In the genomic region with DNA sequence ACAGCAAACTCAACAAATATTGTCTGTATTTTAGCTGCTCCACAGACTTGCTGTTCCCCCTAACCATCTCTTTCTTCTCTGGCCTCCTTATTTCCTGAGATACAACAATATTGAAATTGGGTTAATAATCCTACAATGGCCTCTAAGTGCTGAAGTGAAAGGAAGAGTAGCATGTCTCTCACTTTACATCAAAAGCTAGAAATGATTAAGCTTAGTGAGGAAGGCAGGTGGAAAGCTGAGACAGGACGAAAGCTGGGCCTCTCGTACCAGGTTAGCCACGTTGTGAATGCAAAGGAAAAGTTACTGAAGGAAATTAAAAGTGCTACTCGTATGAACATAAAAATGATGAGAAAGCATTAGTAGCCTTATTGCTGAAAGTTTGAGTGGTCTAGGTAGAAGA, we compare ENCODE assay signal across 10 cellular contexts.
DNase-seq lines count a peak whose midpoint lies in the region; ATAC-seq and TF ChIP-seq lines count a peak whose summit lies in the region.
"Had no signal": no experiment of that assay in that cellular context is flagged by ENCODE, and none has a peak within 500 bp of the region (broad histone marks: within the 10 kb centered on the region; RNA-seq: fewer than 3 reads in every experiment).

No MANE protein-coding gene starts in this region.

- H3K27me3 Mint-ChIP-seq in activated T-cell treated with anti-CD3 and anti-CD28 coated beads, Interleukin-2, amount 50 U/mL, for 4 hours (ENCODE audit: low read depth), result no peaks in the 10 kb centered on the region
- no peaks in the 10 kb centered on the region for H3K27me3 Mint-ChIP-seq in nephron (ENCODE audit: low read depth)

- no peak for DNase-seq in activated T-cell treated with anti-CD3 and anti-CD28 coated beads, Interleukin-2, amount 50 U/mL, for 4 hours
- DNase-seq in activated T-cell treated with anti-CD3 and anti-CD28 coated beads for 4 hours (no peak), NCI-H345 treated with DMSO at 0.1 percent for 48 hours (lab: John Stamatoyannopoulos, UW; ENCODE audit: unreplicated experiment) (no peak)
- no peak for DNase-seq in stimulated activated CD8-positive, alpha-beta memory T cell treated with anti-CD3 and anti-CD28 coated beads, Interleukin-4, amount 100 ng/mL, for 48 hours
- DNase-seq: heart right ventricle had no signal

- H3K4me3 Mint-ChIP-seq in activated T-cell treated with anti-CD3 and anti-CD28 coated beads, Interleukin-2, amount 50 U/mL, for 4 hours, result no peak overlapping the region
- H3K4me3 Mint-ChIP-seq in nephron, result no peak overlapping the region

- peaks cover 42% of the 10 kb centered on the region for H3K36me3 Mint-ChIP-seq in activated T-cell treated with anti-CD3 and anti-CD28 coated beads, Interleukin-2, amount 50 U/mL, for 4 hours (ENCODE audit: insufficient read depth)
- peaks cover 39% of the 10 kb centered on the region for H3K36me3 Mint-ChIP-seq in nephron (ENCODE audit: low read depth)

- peak overlapping the region; percentile 6 to 81 (median 22) for H3K27ac Mint-ChIP-seq in nephron

- ATAC-seq in activated T-cell treated with anti-CD3 and anti-CD28 coated beads, Interleukin-2, amount 50 U/mL, for 4 hours, result peak; percentile 37 to 46
- ATAC-seq in GM21786 (IDR thresholded peaks at IDR 0.05; ENCODE audit: unreplicated experiment) (peak; percentile 50), HG03457 (IDR thresholded peaks at IDR 0.05; ENCODE audit: unreplicated experiment) (peak; percentile 65), GM21360 (IDR thresholded peaks at IDR 0.05; ENCODE audit: unreplicated experiment) (no peak)
- ATAC-seq: heart right ventricle had no signal

- H3K4me1 Mint-ChIP-seq in activated T-cell treated with anti-CD3 and anti-CD28 coated beads, Interleukin-2, amount 50 U/mL, for 4 hours (ENCODE audit: low read depth), result peaks cover 79% of the 10 kb centered on the region
- H3K4me1 Mint-ChIP-seq in nephron, result peaks cover 11% of the 10 kb centered on the region

- H3K9me3 Mint-ChIP-seq in activated T-cell treated with anti-CD3 and anti-CD28 coated beads, Interleukin-2, amount 50 U/mL, for 4 hours, result no peaks in the 10 kb centered on the region
- no peaks in the 10 kb centered on the region for H3K9me3 Mint-ChIP-seq in nephron
- H3K9me3 Mint-ChIP-seq: activated naive CD4-positive, alpha-beta T cell treated with anti-CD3 and anti-CD28 coated beads, Interleukin-2, amount 50 U/mL, for 72 hours had no signal

- TF ChIP-seq CTCF in nephron (IDR thresholded peaks at IDR 0.05; ENCODE audit: unreplicated experiment in 3 of 3), result no peak
